ENCODE assay signal across 28 cellular contexts in genomic region chr3:6492306-6492705, GRCh38.
"Had no signal": no experiment of that assay in that cellular context is flagged by ENCODE, and none has a peak within 500 bp of the region (broad histone marks: within the 10 kb centered on the region; RNA-seq: fewer than 3 reads in every experiment).

No MANE protein-coding gene starts in this region.

- H3K4me3 Mint-ChIP-seq: immature natural killer cell; naive thymus-derived CD8-positive, alpha-beta T cell; nephron; neural progenitor cell; stimulated activated memory B cell treated with anti-CD40 and anti-IgM and Interleukin-4, amounts not matched to agents 10 μg/mL and 1 μg/mL and 100 μg/mL, for 72 hours; stimulated activated naive CD8-positive, alpha-beta T cell treated with anti-CD3 and anti-CD28 coated beads, Interleukin-15, amount 100 ng/mL, for 72 hours had no signal

- H3K4me2 ChIP-seq: neural progenitor cell, smooth muscle cell had no signal

- H3K4me1 Mint-ChIP-seq: immature natural killer cell; naive thymus-derived CD8-positive, alpha-beta T cell; nephron; neural progenitor cell; stimulated activated memory B cell treated with anti-CD40 and anti-IgM and Interleukin-4, amounts not matched to agents 10 μg/mL and 1 μg/mL and 100 μg/mL, for 72 hours; stimulated activated naive CD8-positive, alpha-beta T cell treated with anti-CD3 and anti-CD28 coated beads, Interleukin-15, amount 100 ng/mL, for 72 hours had no signal

- H3K27ac ChIP-seq: left lung, lower lobe of right lung, neural progenitor cell, neutrophil, parathyroid adenoma, right atrium auricular region, right lobe of liver, tibial nerve, upper lobe of left lung, vagina had no signal

- H3K79me2 ChIP-seq: parathyroid adenoma had no signal

- H3K27ac Mint-ChIP-seq: immature natural killer cell; naive thymus-derived CD8-positive, alpha-beta T cell; nephron; neural progenitor cell; stimulated activated memory B cell treated with anti-CD40 and anti-IgM and Interleukin-4, amounts not matched to agents 10 μg/mL and 1 μg/mL and 100 μg/mL, for 72 hours had no signal

- H3K27me3 ChIP-seq: left lung, neural progenitor cell, neutrophil, right atrium auricular region, right lobe of liver, tibial nerve, upper lobe of left lung, vagina had no signal

- H3K4me1 ChIP-seq: left lung, lower lobe of right lung, neural progenitor cell, parathyroid adenoma, right atrium auricular region, right lobe of liver, tibial nerve, upper lobe of left lung, vagina had no signal

- H3K27me3 Mint-ChIP-seq: stimulated activated memory B cell treated with anti-CD40 and anti-IgM and Interleukin-4, amounts not matched to agents 10 μg/mL and 1 μg/mL and 100 μg/mL, for 72 hours; stimulated activated naive CD8-positive, alpha-beta T cell treated with anti-CD3 and anti-CD28 coated beads, Interleukin-15, amount 100 ng/mL, for 72 hours had no signal

- H2AFZ ChIP-seq: neural progenitor cell, parathyroid adenoma had no signal

- H3K4me3 ChIP-seq: left lung, lower lobe of right lung, neural progenitor cell, right atrium auricular region, right lobe of liver, smooth muscle cell, tibial nerve, upper lobe of left lung, vagina had no signal

- H3K36me3 ChIP-seq: left lung, lower lobe of right lung, neural progenitor cell, neutrophil, right atrium auricular region, right lobe of liver, tibial nerve, upper lobe of left lung, vagina had no signal

- H3K9me3 ChIP-seq: lower lobe of right lung, neutrophil, right atrium auricular region, right lobe of liver, tibial nerve, upper lobe of left lung, vagina had no signal

- DNase-seq: hypothalamus; immature natural killer cell; kidney; left colon; left lung; lower lobe of right lung; mammary epithelial cell; mesenchymal stem cell; naive thymus-derived CD8-positive, alpha-beta T cell; occipital lobe; right lobe of liver; stimulated activated CD4-positive, alpha-beta T cell treated with anti-CD3 and anti-CD28 coated beads, Interleukin-1b, Interleukin-23, amount 100 ng/mL, for 48 hours; stimulated activated CD4-positive, alpha-beta T cell treated with anti-CD3 and anti-CD28 coated beads, Interleukin-2, amount 100 ng/mL, for 48 hours; stimulated activated CD4-positive, alpha-beta T cell treated with anti-CD3 and anti-CD28 coated beads, Interleukin-4, amount 100 ng/mL, for 4 hours; stimulated activated CD8-positive, alpha-beta memory T cell treated with anti-CD3 and anti-CD28 coated beads, Interleukin-4, amount 100 ng/mL, for 48 hours; stimulated activated naive CD4-positive, alpha-beta T cell treated with Interleukin-2 at 50 U/mL for 16 hours; stimulated activated naive CD8-positive, alpha-beta T cell treated with anti-CD3 and anti-CD28 coated beads, Interleukin-15, amount 100 ng/mL, for 72 hours; substantia nigra; upper lobe of left lung had no signal

- H3K9ac ChIP-seq: neural progenitor cell, parathyroid adenoma had no signal

- H3K36me3 Mint-ChIP-seq: naive thymus-derived CD8-positive, alpha-beta T cell; neural progenitor cell; stimulated activated memory B cell treated with anti-CD40 and anti-IgM and Interleukin-4, amounts not matched to agents 10 μg/mL and 1 μg/mL and 100 μg/mL, for 72 hours had no signal
